8 cellular contexts compared by ENCODE assay signal in genomic region chr11:126355926-126356897, GRCh38. TPM values are rescaled to one million over a fixed set of nuclear protein-coding genes. Genes with fewer than 3 reads are reported as not detected.
DNase-seq lines count a peak whose midpoint lies in the region; ATAC-seq and TF ChIP-seq lines count a peak whose summit lies in the region.

No MANE protein-coding gene starts in this region.

- H3K4me1 ChIP-seq in GM23338 (ENCODE audit: insufficient read depth) (peaks cover 38% of the 10 kb centered on the region), rectal smooth muscle tissue (ENCODE audit: control insufficient read depth, insufficient read depth, low read length) (peaks cover 33% of the 10 kb centered on the region)

- H3K4me3 ChIP-seq in GM23338 (peak overlapping the region; percentile 88), NB4 (ENCODE audit: low read depth, low read length) (peak overlapping the region; percentile 94), astrocyte of the cerebellum (ENCODE audit: low read depth, low read length) (peak overlapping the region; percentile 74), rectal smooth muscle tissue (ENCODE audit: low read length) (peak overlapping the region; percentile 93)

- H3K9me3 Mint-ChIP-seq in GM23338, result no peaks in the 10 kb centered on the region

- TF ChIP-seq CTCF in GM10266 (IDR thresholded peaks at IDR 0.05; ENCODE audit: control insufficient read depth, insufficient read depth, low read depth, missing control alignments) (no peak), GM23338 (conservative IDR thresholded peaks at IDR 0.05; ENCODE audit: low read depth in 2 of 2) (no peak), NB4 (IDR thresholded peaks at IDR 0.05; ENCODE audit: low read depth, low read length) (no peak), astrocyte of the cerebellum (IDR thresholded peaks at IDR 0.05; ENCODE audit: low read depth, low read length, missing control alignments) (no peak)

- peak; percentile 11 for ATAC-seq in GM23338

- H3K27me3 ChIP-seq in GM23338 (ENCODE audit: insufficient read depth) (no peaks in the 10 kb centered on the region), rectal smooth muscle tissue (ENCODE audit: control insufficient read depth, insufficient read depth, low read length) (no peaks in the 10 kb centered on the region)

- no peak overlapping the region for H2AFZ ChIP-seq in GM23338

- H3F3A ChIP-seq in GM23338 (replicated peaks; ENCODE audit: low read depth), result no peaks in the 10 kb centered on the region

- peak overlapping the region; percentile 32 for H3K9ac ChIP-seq in rectal smooth muscle tissue (ENCODE audit: low read length)

- H3K36me3 ChIP-seq in GM23338 (ENCODE audit: insufficient read depth), result no peaks in the 10 kb centered on the region
- no peaks in the 10 kb centered on the region for H3K36me3 ChIP-seq in rectal smooth muscle tissue (ENCODE audit: control insufficient read depth, insufficient read depth, low read length)

- peak overlapping the region; percentile 74 for H3K4me3 Mint-ChIP-seq in GM23338

- H3K4me1 Mint-ChIP-seq in GM23338, result peaks cover 62% of the 10 kb centered on the region

- H3K27ac ChIP-seq in GM23338 (ENCODE audit: low read depth) (no peak overlapping the region), rectal smooth muscle tissue (ENCODE audit: low read depth, low read length) (peak overlapping the region; percentile 76)

- peaks cover 72% of the 10 kb centered on the region for H3K79me2 ChIP-seq in GM23338 (replicated peaks; ENCODE audit: insufficient read depth)

- DNase-seq in GM10266 (ENCODE audit: extremely low spot score), result peak; percentile 47
- DNase-seq in GM23338 (ENCODE audit: low spot score), result peak; percentile 57
- DNase-seq in NB4 (ENCODE audit: low read depth), result peak; percentile 81
- no peak for DNase-seq in astrocyte of the cerebellum (ENCODE audit: low read depth)
- DNase-seq in hypothalamus (lab: John Stamatoyannopoulos, UW), result peak in 45 of 51 donors; percentile 23 to 86 (median 67)
- no peak for DNase-seq in NCI-H774 (lab: John Stamatoyannopoulos, UW)
- no peak for DNase-seq in cortex of kidney (lab: John Stamatoyannopoulos, UW)

- H3K27ac Mint-ChIP-seq in GM23338, result no peak overlapping the region

- H3K36me3 Mint-ChIP-seq in GM23338 (ENCODE audit: low read depth), result no peaks in the 10 kb centered on the region; the same call in 2 of the 3 replicates

- H3K9me2 ChIP-seq in GM23338 (ENCODE audit: insufficient read depth), result 0 out of 2 replicates have a peak, but pooled peaks cover 2% of the 10 kb centered on the region

- H3K4me2 ChIP-seq in GM23338, result peak overlapping the region; percentile 91

- in situ Hi-C loops in astrocyte of the cerebellum (cut with HindIII; ENCODE audit: low sequenced_read_pairs), result no loop called here

- no peak for TF ChIP-seq POLR2A in NB4 (IDR thresholded peaks at IDR 0.05; ENCODE audit: extremely low read depth, insufficient read length)

- H3K27me3 Mint-ChIP-seq in GM23338 (ENCODE audit: insufficient read depth, low read depth, poor library complexity), result peaks cover 13% of the 10 kb centered on the region

- H4K20me1 ChIP-seq in GM23338 (replicated peaks; ENCODE audit: insufficient read depth), result peaks cover 3% of the 10 kb centered on the region; the same call in 1 of the 2 replicates

TF ChIP-seq in GM23338, 12 proteins besides CTCF, POLR2A, EP300 and RAD21 (continues in another document):
- TF ChIP-seq REST (IDR thresholded peaks at IDR 0.05; ENCODE audit: unreplicated experiment), result no peak
- no peak for TF ChIP-seq EZH2phosphoT487 (IDR thresholded peaks at IDR 0.05; ENCODE audit: unreplicated experiment)
- TF ChIP-seq EZH2 (IDR thresholded peaks at IDR 0.05; ENCODE audit: low read depth, unreplicated experiment), result no peak
- TF ChIP-seq CREB1 (CRISPR knock-in tag; IDR thresholded peaks at IDR 0.05; ENCODE audit: low read depth), result no peak
- no peak for TF ChIP-seq NANOG (IDR thresholded peaks at IDR 0.05; ENCODE audit: borderline replicate concordance)
- TF ChIP-seq, protein P1, sequence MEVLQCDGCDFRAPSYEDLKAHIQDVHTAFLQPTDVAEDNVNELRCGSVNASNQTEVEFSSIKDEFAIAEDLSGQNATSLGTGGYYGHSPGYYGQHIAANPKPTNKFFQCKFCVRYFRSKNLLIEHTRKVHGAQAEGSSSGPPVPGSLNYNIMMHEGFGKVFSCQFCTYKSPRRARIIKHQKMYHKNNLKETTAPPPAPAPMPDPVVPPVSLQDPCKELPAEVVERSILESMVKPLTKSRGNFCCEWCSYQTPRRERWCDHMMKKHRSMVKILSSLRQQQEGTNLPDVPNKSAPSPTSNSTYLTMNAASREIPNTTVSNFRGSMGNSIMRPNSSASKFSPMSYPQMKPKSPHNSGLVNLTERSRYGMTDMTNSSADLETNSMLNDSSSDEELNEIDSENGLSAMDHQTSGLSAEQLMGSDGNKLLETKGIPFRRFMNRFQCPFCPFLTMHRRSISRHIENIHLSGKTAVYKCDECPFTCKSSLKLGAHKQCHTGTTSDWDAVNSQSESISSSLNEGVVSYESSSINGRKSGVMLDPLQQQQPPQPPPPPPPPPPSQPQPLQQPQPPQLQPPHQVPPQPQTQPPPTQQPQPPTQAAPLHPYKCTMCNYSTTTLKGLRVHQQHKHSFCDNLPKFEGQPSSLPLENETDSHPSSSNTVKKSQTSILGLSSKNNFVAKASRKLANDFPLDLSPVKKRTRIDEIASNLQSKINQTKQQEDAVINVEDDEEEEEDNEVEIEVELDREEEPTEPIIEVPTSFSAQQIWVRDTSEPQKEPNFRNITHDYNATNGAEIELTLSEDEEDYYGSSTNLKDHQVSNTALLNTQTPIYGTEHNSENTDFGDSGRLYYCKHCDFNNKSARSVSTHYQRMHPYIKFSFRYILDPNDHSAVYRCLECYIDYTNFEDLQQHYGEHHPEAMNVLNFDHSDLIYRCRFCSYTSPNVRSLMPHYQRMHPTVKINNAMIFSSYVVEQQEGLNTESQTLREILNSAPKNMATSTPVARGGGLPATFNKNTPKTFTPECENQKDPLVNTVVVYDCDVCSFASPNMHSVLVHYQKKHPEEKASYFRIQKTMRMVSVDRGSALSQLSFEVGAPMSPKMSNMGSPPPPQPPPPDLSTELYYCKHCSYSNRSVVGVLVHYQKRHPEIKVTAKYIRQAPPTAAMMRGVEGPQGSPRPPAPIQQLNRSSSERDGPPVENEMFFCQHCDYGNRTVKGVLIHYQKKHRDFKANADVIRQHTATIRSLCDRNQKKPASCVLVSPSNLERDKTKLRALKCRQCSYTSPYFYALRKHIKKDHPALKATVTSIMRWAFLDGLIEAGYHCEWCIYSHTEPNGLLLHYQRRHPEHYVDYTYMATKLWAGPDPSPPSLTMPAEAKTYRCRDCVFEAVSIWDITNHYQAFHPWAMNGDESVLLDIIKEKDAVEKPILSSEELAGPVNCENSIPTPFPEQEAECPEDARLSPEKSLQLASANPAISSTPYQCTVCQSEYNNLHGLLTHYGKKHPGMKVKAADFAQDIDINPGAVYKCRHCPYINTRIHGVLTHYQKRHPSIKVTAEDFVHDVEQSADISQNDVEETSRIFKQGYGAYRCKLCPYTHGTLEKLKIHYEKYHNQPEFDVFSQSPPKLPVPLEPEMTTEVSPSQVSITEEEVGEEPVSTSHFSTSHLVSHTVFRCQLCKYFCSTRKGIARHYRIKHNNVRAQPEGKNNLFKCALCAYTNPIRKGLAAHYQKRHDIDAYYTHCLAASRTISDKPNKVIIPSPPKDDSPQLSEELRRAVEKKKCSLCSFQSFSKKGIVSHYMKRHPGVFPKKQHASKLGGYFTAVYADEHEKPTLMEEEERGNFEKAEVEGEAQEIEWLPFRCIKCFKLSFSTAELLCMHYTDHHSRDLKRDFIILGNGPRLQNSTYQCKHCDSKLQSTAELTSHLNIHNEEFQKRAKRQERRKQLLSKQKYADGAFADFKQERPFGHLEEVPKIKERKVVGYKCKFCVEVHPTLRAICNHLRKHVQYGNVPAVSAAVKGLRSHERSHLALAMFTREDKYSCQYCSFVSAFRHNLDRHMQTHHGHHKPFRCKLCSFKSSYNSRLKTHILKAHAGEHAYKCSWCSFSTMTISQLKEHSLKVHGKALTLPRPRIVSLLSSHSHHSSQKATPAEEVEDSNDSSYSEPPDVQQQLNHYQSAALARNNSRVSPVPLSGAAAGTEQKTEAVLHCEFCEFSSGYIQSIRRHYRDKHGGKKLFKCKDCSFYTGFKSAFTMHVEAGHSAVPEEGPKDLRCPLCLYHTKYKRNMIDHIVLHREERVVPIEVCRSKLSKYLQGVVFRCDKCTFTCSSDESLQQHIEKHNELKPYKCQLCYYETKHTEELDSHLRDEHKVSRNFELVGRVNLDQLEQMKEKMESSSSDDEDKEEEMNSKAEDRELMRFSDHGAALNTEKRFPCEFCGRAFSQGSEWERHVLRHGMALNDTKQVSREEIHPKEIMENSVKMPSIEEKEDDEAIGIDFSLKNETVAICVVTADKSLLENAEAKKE (CRISPR knock-in tag; IDR thresholded peaks at IDR 0.05), result no peak
- TF ChIP-seq STAT1 (IDR thresholded peaks at IDR 0.05; ENCODE audit: unreplicated experiment), result no peak
- TF ChIP-seq JUNB (IDR thresholded peaks at IDR 0.05; ENCODE audit: unreplicated experiment), result no peak

RNA-seq across cellular contexts. Expression of gene ST3GAL4, which starts 0.7 kb away (rescaled TPM):
- total RNA-seq in GM23338 (2014; rRNA removed; shearing (Covaris generic)), result 16.6 and 28.0 TPM in 2 replicates
- 10.1 and 10.8 TPM in 2 replicates for polyA plus RNA-seq in GM23338 (2016; fragmentation: Nextera tagmentation; extraction: Ambion mirVana)

RNA-seq across cellular contexts. Expression of gene DCPS, which starts 52.4 kb away (rescaled TPM):
- total RNA-seq in GM23338 (2014; rRNA removed; shearing (Covaris generic)), result 26.8 and 28.5 TPM in 2 replicates
- polyA plus RNA-seq in GM23338 (2016; fragmentation: Nextera tagmentation; extraction: Ambion mirVana), result 41.1 and 46.4 TPM in 2 replicates

Comparison
In these comparisons a context has a peak if more than half of its experiments do, and no peak if none do; other contexts are left out.
1. DNase-seq: peak in GM10266 (single experiment), GM23338 (single experiment), NB4 (single experiment) and hypothalamus (45 of 51); none in astrocyte of the cerebellum (single experiment), NCI-H774 (single experiment) and cortex of kidney (single experiment).
2. Peak in every context shown above with its lines, with median percentiles within 50 percentile points of each other: H3K4me3 ChIP-seq.